8 cellular contexts compared by ENCODE assay signal in the genomic region with DNA sequence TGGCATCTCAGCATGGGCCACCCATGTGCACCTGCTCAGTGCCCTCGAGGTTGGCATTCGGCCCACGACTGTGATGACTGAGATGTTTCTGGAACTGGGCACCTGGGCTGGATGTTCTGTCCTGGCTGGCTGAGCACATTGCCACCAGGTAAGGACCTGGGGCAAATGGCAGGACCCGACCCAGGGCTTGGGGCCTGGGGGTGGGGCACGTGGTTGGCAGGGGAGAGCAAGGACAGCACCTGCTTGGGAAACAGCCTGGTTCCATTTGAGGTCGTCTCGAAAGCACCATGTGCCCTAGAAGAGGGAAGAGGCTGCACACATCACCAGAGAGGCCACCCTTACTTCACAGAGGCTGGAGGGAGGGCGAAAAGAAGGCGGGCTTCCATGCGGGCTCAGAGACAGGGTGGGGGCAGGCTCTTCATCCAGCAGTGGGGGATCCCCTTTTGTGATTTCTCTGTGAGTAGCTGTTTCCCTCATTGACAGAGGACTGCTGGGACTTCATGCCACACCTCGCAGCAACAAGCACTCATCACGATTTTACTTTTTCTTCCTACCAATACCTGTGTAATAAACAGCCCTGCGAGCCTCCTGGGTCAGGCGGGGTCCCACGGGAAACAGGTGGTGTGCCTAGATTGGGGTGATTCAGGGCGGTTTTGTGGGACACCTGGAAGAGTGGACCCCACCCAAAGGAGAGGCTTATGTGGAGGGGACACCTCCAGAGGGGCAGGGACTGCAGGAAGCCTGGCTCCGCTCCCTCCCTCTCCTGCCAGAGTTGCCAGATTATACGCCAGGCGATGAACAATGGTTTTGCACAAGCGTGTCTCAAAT. TPM values are rescaled to one million over a fixed set of nuclear protein-coding genes. Genes with fewer than 3 reads are reported as not detected.
DNase-seq lines count a peak whose midpoint lies in the region; ATAC-seq lines count a peak whose summit lies in the region.

No MANE protein-coding gene starts in this region.

- POLR2A ChIA-PET in CD8-positive, alpha-beta memory T cell (lab: Charles Lee): interaction anchor here (1.3 to 2.0 kb wide), 2 partner anchors 10 to 13 kb away, joined by 4 to 6 read pairs; a partner anchor contains a TSS
- POLR2A ChIA-PET in naive thymus-derived CD4-positive, alpha-beta T cell (lab: Charles Lee): interaction anchor here (0.6 to 3.8 kb wide), 6 partner anchors 12 to 106 kb away, joined by 3 to 32 read pairs (median 4); a partner anchor contains a TSS

- CTCF ChIA-PET in CD8-positive, alpha-beta memory T cell (lab: Charles Lee): interaction anchor here (1.8 kb wide), 1 partner anchor 29 kb away, joined by 6 read pairs; no protein-coding TSS in a partner anchor
- CTCF ChIA-PET in activated naive CD4-positive, alpha-beta T cell treated with anti-CD3 and anti-CD28 coated beads for 36 hours (lab: Charles Lee): interaction anchor here (1.2 kb wide), 2 partner anchors 10 to 29 kb away, joined by 3 to 4 read pairs; no protein-coding TSS in a partner anchor
- CTCF ChIA-PET in naive thymus-derived CD4-positive, alpha-beta T cell (lab: Charles Lee): no interaction called here

- H3K9me3 ChIP-seq in CD8-positive, alpha-beta memory T cell (ENCODE audit: low read length): no peaks in the 10 kb centered on the region
- no peaks in the 10 kb centered on the region for H3K9me3 ChIP-seq in naive thymus-derived CD4-positive, alpha-beta T cell (ENCODE audit: control insufficient read depth in 2 of 3, low read length in 3 of 3)
- no peaks in the 10 kb centered on the region for H3K9me3 ChIP-seq in MG63

- H3K4me3 ChIP-seq in CD8-positive, alpha-beta memory T cell (ENCODE audit: low read length): peak overlapping the region; percentile 45
- H3K4me3 ChIP-seq in naive thymus-derived CD4-positive, alpha-beta T cell (ENCODE audit: low read length): peak overlapping the region; percentile 35
- no peak overlapping the region for H3K4me3 ChIP-seq in MG63

- H3K27ac Mint-ChIP-seq in CD8-positive, alpha-beta memory T cell: peak overlapping the region; percentile 90 to 98 (median 95)
- peak overlapping the region; percentile 99 for H3K27ac Mint-ChIP-seq in activated naive CD4-positive, alpha-beta T cell treated with anti-CD3 and anti-CD28 coated beads for 36 hours
- H3K27ac Mint-ChIP-seq in naive thymus-derived CD4-positive, alpha-beta T cell: peak overlapping the region; percentile 90 to 97 (median 96)

- H3K27ac ChIP-seq in CD8-positive, alpha-beta memory T cell (ENCODE audit: low read depth, low read length): peak overlapping the region; percentile 61
- H3K27ac ChIP-seq in naive thymus-derived CD4-positive, alpha-beta T cell (ENCODE audit: low read depth, low read length): peak overlapping the region; percentile 82

- H3K27me3 Mint-ChIP-seq in CD8-positive, alpha-beta memory T cell: peaks cover 0 to 6% of the 10 kb centered on the region in 2 donors
- H3K27me3 Mint-ChIP-seq in activated naive CD4-positive, alpha-beta T cell treated with anti-CD3 and anti-CD28 coated beads for 36 hours (ENCODE audit: low read depth): no peaks in the 10 kb centered on the region
- H3K27me3 Mint-ChIP-seq in naive thymus-derived CD4-positive, alpha-beta T cell: no peaks in the 10 kb centered on the region

- peaks cover 58% of the 10 kb centered on the region for H3K4me1 ChIP-seq in CD8-positive, alpha-beta memory T cell (ENCODE audit: insufficient read depth, low read length)
- peaks cover 37 to 44% of the 10 kb centered on the region in 2 donors for H3K4me1 ChIP-seq in naive thymus-derived CD4-positive, alpha-beta T cell (ENCODE audit: control insufficient read depth in 2 of 2, insufficient read depth in 2 of 2, low read length in 2 of 2)

- peak in 1 of 5 donors; percentile 41 for DNase-seq in CD8-positive, alpha-beta memory T cell
- peak; percentile 77 for DNase-seq in activated naive CD4-positive, alpha-beta T cell treated with anti-CD3 and anti-CD28 coated beads for 36 hours
- DNase-seq in naive thymus-derived CD4-positive, alpha-beta T cell: peak in 4 of 9 donors; percentile 38 to 68 (median 42)
- DNase-seq in NCI-H187 treated with DMSO at 0.1 percent for 48 hours (lab: John Stamatoyannopoulos, UW): no peak
- no peak for DNase-seq in MG63
- no peak for DNase-seq in DMS79 (lab: John Stamatoyannopoulos, UW)

- intact Hi-C loops in activated naive CD4-positive, alpha-beta T cell treated with anti-CD3 and anti-CD28 coated beads for 36 hours (cut with micrococcal nuclease): loop anchor here (1.0 to 5.0 kb wide), 2 partner anchors 12 to 33 kb away; a partner anchor contains a TSS
- intact Hi-C loops in naive thymus-derived CD4-positive, alpha-beta T cell (cut with micrococcal nuclease): loop anchor here in 1 of 2 donors (1.0 kb wide), 1 partner anchor 12 kb away; a partner anchor contains a TSS

- peak overlapping the region; percentile 50 to 92 (median 76) for H3K4me3 Mint-ChIP-seq in CD8-positive, alpha-beta memory T cell
- H3K4me3 Mint-ChIP-seq in activated naive CD4-positive, alpha-beta T cell treated with anti-CD3 and anti-CD28 coated beads for 36 hours: peak overlapping the region; percentile 82
- peak overlapping the region; percentile 75 to 87 (median 80) for H3K4me3 Mint-ChIP-seq in naive thymus-derived CD4-positive, alpha-beta T cell

- H3K27me3 ChIP-seq in CD8-positive, alpha-beta memory T cell (ENCODE audit: insufficient read depth, low read length, poor library complexity, severe bottlenecking): no peaks in the 10 kb centered on the region
- H3K27me3 ChIP-seq in naive thymus-derived CD4-positive, alpha-beta T cell (ENCODE audit: control insufficient read depth in 2 of 2, insufficient read depth in 2 of 2, low read length in 2 of 2): no peaks in the 10 kb centered on the region
- H3K27me3 ChIP-seq in MG63: no peaks in the 10 kb centered on the region

- peak; percentile 43 for ATAC-seq in HG03280 (IDR thresholded peaks at IDR 0.05; ENCODE audit: unreplicated experiment)
- ATAC-seq in naive thymus-derived CD4-positive, alpha-beta T cell: peak; percentile 65
- ATAC-seq in GM19467 (IDR thresholded peaks at IDR 0.05; ENCODE audit: unreplicated experiment): no peak

- H3K9me3 Mint-ChIP-seq in CD8-positive, alpha-beta memory T cell: no peaks in the 10 kb centered on the region
- no peaks in the 10 kb centered on the region for H3K9me3 Mint-ChIP-seq in activated naive CD4-positive, alpha-beta T cell treated with anti-CD3 and anti-CD28 coated beads for 36 hours
- H3K9me3 Mint-ChIP-seq in naive thymus-derived CD4-positive, alpha-beta T cell: no peaks in the 10 kb centered on the region

- H3K36me3 Mint-ChIP-seq in CD8-positive, alpha-beta memory T cell: peaks cover 0 to 2% (median 0%) of the 10 kb centered on the region in 3 donors
- peaks cover 7% of the 10 kb centered on the region for H3K36me3 Mint-ChIP-seq in activated naive CD4-positive, alpha-beta T cell treated with anti-CD3 and anti-CD28 coated beads for 36 hours (ENCODE audit: low read depth)
- H3K36me3 Mint-ChIP-seq in naive thymus-derived CD4-positive, alpha-beta T cell: no peaks in the 10 kb centered on the region

- H3K36me3 ChIP-seq in CD8-positive, alpha-beta memory T cell (ENCODE audit: insufficient read depth, low read length): no peaks in the 10 kb centered on the region
- no peaks in the 10 kb centered on the region for H3K36me3 ChIP-seq in naive thymus-derived CD4-positive, alpha-beta T cell (ENCODE audit: control insufficient read depth in 2 of 3, insufficient read depth in 3 of 3, low read length in 3 of 3)
- no peaks in the 10 kb centered on the region for H3K36me3 ChIP-seq in MG63

- H3K4me1 Mint-ChIP-seq in CD8-positive, alpha-beta memory T cell: peaks cover 40 to 63% (median 47%) of the 10 kb centered on the region in 3 donors
- peaks cover 52% of the 10 kb centered on the region for H3K4me1 Mint-ChIP-seq in activated naive CD4-positive, alpha-beta T cell treated with anti-CD3 and anti-CD28 coated beads for 36 hours (ENCODE audit: low read depth)
- H3K4me1 Mint-ChIP-seq in naive thymus-derived CD4-positive, alpha-beta T cell: peaks cover 18 to 64% (median 36%) of the 10 kb centered on the region in 7 donors

RNA-seq across cellular contexts. Expression of a gene that starts 12.0 kb away (rescaled TPM):
- 1 to 10 TPM; 3.3 to 3.5 TPM for total RNA-seq in CD8-positive, alpha-beta memory T cell
- 17.2 TPM for polyA plus RNA-seq in CD8-positive, alpha-beta memory T cell
- total RNA-seq in activated naive CD4-positive, alpha-beta T cell treated with anti-CD3 and anti-CD28 coated beads for 36 hours: 1 to 10 TPM; 6.2 to 6.7 TPM
- 10 to 100 TPM in 2 of 5 experiments, 1 to 10 TPM in 3; 1.4 to 13.4 (median 7.1) TPM for total RNA-seq in naive thymus-derived CD4-positive, alpha-beta T cell
- polyA plus RNA-seq in naive thymus-derived CD4-positive, alpha-beta T cell: 10 to 100 TPM in 1 of 2 donors, 1 to 10 TPM in 1; 10.0 to 22.7 TPM
- total RNA-seq in MG63 (2014; rRNA removed; shearing (Covaris generic); ENCODE audit: low replicate concordance): 1.0 and 4.6 TPM in 2 replicates

RNA-seq across cellular contexts. Expression of a gene that starts 12.9 kb away (rescaled TPM):
- 100 to 1,000 TPM; 152 to 156 TPM for total RNA-seq in CD8-positive, alpha-beta memory T cell
- polyA plus RNA-seq in CD8-positive, alpha-beta memory T cell: 12.4 TPM
- total RNA-seq in activated naive CD4-positive, alpha-beta T cell treated with anti-CD3 and anti-CD28 coated beads for 36 hours: 10 to 100 TPM; 85.0 to 86.1 TPM
- 100 to 1,000 TPM in 1 of 5 experiments, 10 to 100 TPM in 4; 52.3 to 106 (median 67.2) TPM for total RNA-seq in naive thymus-derived CD4-positive, alpha-beta T cell
- 10 to 100 TPM in 1 of 2 donors, 1 to 10 TPM in 1; 6.6 to 15.0 TPM for polyA plus RNA-seq in naive thymus-derived CD4-positive, alpha-beta T cell
- total RNA-seq in MG63 (2014; rRNA removed; shearing (Covaris generic); ENCODE audit: low replicate concordance): 7.8 and 12.8 TPM in 2 replicates

RNA-seq across cellular contexts. Expression of a gene that starts 35.1 kb away (rescaled TPM):
- 100 to 1,000 TPM; 208 to 214 TPM for total RNA-seq in CD8-positive, alpha-beta memory T cell
- 58.0 TPM for polyA plus RNA-seq in CD8-positive, alpha-beta memory T cell
- 10 to 100 TPM; 77.2 to 82.6 TPM for total RNA-seq in activated naive CD4-positive, alpha-beta T cell treated with anti-CD3 and anti-CD28 coated beads for 36 hours
- total RNA-seq in naive thymus-derived CD4-positive, alpha-beta T cell: 100 to 1,000 TPM in 2 of 5 experiments, 10 to 100 TPM in 3; 50.6 to 120 (median 61.6) TPM
- polyA plus RNA-seq in naive thymus-derived CD4-positive, alpha-beta T cell: 10 to 100 TPM; 20.0 to 47.2 TPM
- total RNA-seq in MG63 (2014; rRNA removed; shearing (Covaris generic); ENCODE audit: low replicate concordance): 208 and 270 TPM in 2 replicates

RNA-seq across cellular contexts. Expression of a gene that starts 40.1 kb away (rescaled TPM):
- 1 to 10 TPM; 3.5 to 4.6 TPM for total RNA-seq in CD8-positive, alpha-beta memory T cell
- polyA plus RNA-seq in CD8-positive, alpha-beta memory T cell: not detected
- total RNA-seq in activated naive CD4-positive, alpha-beta T cell treated with anti-CD3 and anti-CD28 coated beads for 36 hours: 10 to 100 TPM; 11.3 to 13.1 TPM
- 10 to 100 TPM; 14.8 to 32.7 (median 27.7) TPM for total RNA-seq in naive thymus-derived CD4-positive, alpha-beta T cell
- 1 to 10 TPM in 1 of 2 donors, under 1 TPM in 1; 0.47 to 1.3 TPM for polyA plus RNA-seq in naive thymus-derived CD4-positive, alpha-beta T cell
- total RNA-seq in MG63 (2014; rRNA removed; shearing (Covaris generic); ENCODE audit: low replicate concordance): not detected in 2 replicates

RNA-seq across cellular contexts. Expression of a gene that starts 49.7 kb away (rescaled TPM):
- 100 to 1,000 TPM; 160 to 162 TPM for total RNA-seq in CD8-positive, alpha-beta memory T cell
- 105 TPM for polyA plus RNA-seq in CD8-positive, alpha-beta memory T cell
- total RNA-seq in activated naive CD4-positive, alpha-beta T cell treated with anti-CD3 and anti-CD28 coated beads for 36 hours: 100 to 1,000 TPM; 120 to 121 TPM
- total RNA-seq in naive thymus-derived CD4-positive, alpha-beta T cell: 10 to 100 TPM; 45.2 to 79.7 (median 75.6) TPM
- 10 to 100 TPM; 37.6 to 47.2 TPM for polyA plus RNA-seq in naive thymus-derived CD4-positive, alpha-beta T cell
- 205 and 325 TPM in 2 replicates for total RNA-seq in MG63 (2014; rRNA removed; shearing (Covaris generic); ENCODE audit: low replicate concordance)
